Comparison of ENCODE assay signal across 26 cellular contexts in the genomic region with DNA sequence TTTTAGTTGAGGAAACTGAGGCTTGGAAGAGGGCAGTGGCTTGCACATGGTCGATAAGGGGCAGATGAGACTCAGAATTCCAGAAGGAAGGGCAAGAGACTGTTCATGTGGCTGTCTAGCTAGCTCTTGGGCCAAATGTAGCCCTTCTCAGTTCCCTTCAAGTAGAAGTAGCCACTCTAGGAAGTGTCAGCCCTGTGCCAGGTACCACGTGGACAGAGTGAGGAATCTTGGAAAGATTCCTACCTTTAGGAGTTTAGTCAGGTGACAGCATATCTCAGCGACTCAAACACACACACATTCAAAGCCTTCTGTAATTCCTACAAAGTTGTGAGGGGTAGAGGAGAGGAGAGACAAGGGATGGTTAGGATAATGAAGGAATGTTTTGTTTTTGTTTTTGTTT. TPM values are rescaled to one million over a fixed set of nuclear protein-coding genes. Genes with fewer than 3 reads are reported as not detected.
DNase-seq lines count a peak whose midpoint lies in the region; ATAC-seq and TF ChIP-seq lines count a peak whose summit lies in the region.
"Had no signal": no experiment of that assay in that cellular context is flagged by ENCODE, and none has a peak within 500 bp of the region (broad histone marks: within the 10 kb centered on the region; RNA-seq: fewer than 3 reads in every experiment).

No MANE protein-coding gene starts in this region.

- H3K27ac ChIP-seq in C4-2B (peak overlapping the region; percentile 34), osteoblast (ENCODE audit: low read depth, low read length) (no peak overlapping the region), MM.1S (ENCODE audit: low read length) (no peak overlapping the region)
- H3K27ac ChIP-seq: adrenal gland had no signal

- H3K27me3 ChIP-seq in osteoblast (ENCODE audit: insufficient read depth, low read length) (no peaks in the 10 kb centered on the region), MM.1S (replicated peaks; ENCODE audit: insufficient read depth, low read length) (no peaks in the 10 kb centered on the region)
- H3K27me3 ChIP-seq: adrenal gland, Peyer's patch had no signal

- no peak overlapping the region for H2AFZ ChIP-seq in osteoblast (ENCODE audit: low read length)
- no peak overlapping the region for H2AFZ ChIP-seq in MM.1S (ENCODE audit: low read length)

- no peak overlapping the region for H3K9ac ChIP-seq in MM.1S (ENCODE audit: low read length)

- peak overlapping the region; percentile 45 for H3K27ac Mint-ChIP-seq in T-helper 1 cell treated with Interleukin-12 subunit alpha and Interleukin-12 subunit beta and Interleukin-4 antibody, amounts not matched to agents 30 μg/mL and 1 μg/mL, for 36 hours
- H3K27ac Mint-ChIP-seq in activated naive CD8-positive, alpha-beta T cell treated with anti-CD3 and anti-CD28 coated beads, Interleukin-2, amount 10 ng/mL, durations not matched to agents 7 days and 5 days, result no peak overlapping the region
- no peak overlapping the region for H3K27ac Mint-ChIP-seq in HFFc6
- H3K27ac Mint-ChIP-seq: activated B cell treated with CpG ODN at 0.5 μM for 24 hours; dendritic cell treated with granulocyte-macrophage colony-stimulating factor and Interleukin-4, amounts not matched to agents 40 ng/mL and 50 ng/mL, for 4 days; stimulated activated memory B cell treated with anti-CD40 and anti-IgM and Interleukin-4, amounts not matched to agents 10 μg/mL and 1 μg/mL and 100 μg/mL, for 72 hours had no signal

- TF ChIP-seq CTCF in C4-2B (conservative IDR thresholded peaks at IDR 0.05), result no peak
- TF ChIP-seq CTCF in osteoblast (IDR thresholded peaks at IDR 0.05; ENCODE audit: extremely low read depth, low read depth, low read length), result no peak
- no peak for TF ChIP-seq CTCF in HFFc6 (IDR thresholded peaks at IDR 0.05)
- TF ChIP-seq CTCF in MM.1S (IDR thresholded peaks at IDR 0.05; ENCODE audit: low read length), result no peak

- H3K4me1 Mint-ChIP-seq in T-helper 1 cell treated with Interleukin-12 subunit alpha and Interleukin-12 subunit beta and Interleukin-4 antibody, amounts not matched to agents 30 μg/mL and 1 μg/mL, for 36 hours (ENCODE audit: low read depth), result peaks cover 19% of the 10 kb centered on the region
- H3K4me1 Mint-ChIP-seq in activated naive CD8-positive, alpha-beta T cell treated with anti-CD3 and anti-CD28 coated beads, Interleukin-2, amount 10 ng/mL, durations not matched to agents 7 days and 5 days, result peaks cover 15% of the 10 kb centered on the region
- H3K4me1 Mint-ChIP-seq in HFFc6 (ENCODE audit: low read depth), result no peaks in the 10 kb centered on the region
- H3K4me1 Mint-ChIP-seq: activated B cell treated with CpG ODN at 0.5 μM for 24 hours; immature natural killer cell; neural crest cell; stimulated activated memory B cell treated with anti-CD40 and anti-IgM and Interleukin-4, amounts not matched to agents 10 μg/mL and 1 μg/mL and 100 μg/mL, for 72 hours had no signal

- no peak for ATAC-seq in activated naive CD8-positive, alpha-beta T cell treated with anti-CD3 and anti-CD28 coated beads, Interleukin-2, amount 10 ng/mL, durations not matched to agents 7 days and 5 days (ENCODE audit: low read depth)
- ATAC-seq: left lobe of liver; stimulated activated memory B cell treated with anti-CD40 and anti-IgM and Interleukin-4, amounts not matched to agents 10 μg/mL and 1 μg/mL and 100 μg/mL, for 72 hours had no signal

- H3K27me3 Mint-ChIP-seq in T-helper 1 cell treated with Interleukin-12 subunit alpha and Interleukin-12 subunit beta and Interleukin-4 antibody, amounts not matched to agents 30 μg/mL and 1 μg/mL, for 36 hours (ENCODE audit: low read depth), result no peaks in the 10 kb centered on the region
- H3K27me3 Mint-ChIP-seq in activated naive CD8-positive, alpha-beta T cell treated with anti-CD3 and anti-CD28 coated beads, Interleukin-2, amount 10 ng/mL, durations not matched to agents 7 days and 5 days, result no peaks in the 10 kb centered on the region
- peaks cover 1% of the 10 kb centered on the region; the same call in 1 of the 2 replicates for H3K27me3 Mint-ChIP-seq in HFFc6 (ENCODE audit: insufficient read depth)
- H3K27me3 Mint-ChIP-seq: activated B cell treated with CpG ODN at 0.5 μM for 24 hours; dendritic cell treated with granulocyte-macrophage colony-stimulating factor and Interleukin-4, amounts not matched to agents 40 ng/mL and 50 ng/mL, for 4 days; stimulated activated memory B cell treated with anti-CD40 and anti-IgM and Interleukin-4, amounts not matched to agents 10 μg/mL and 1 μg/mL and 100 μg/mL, for 72 hours had no signal

- peaks cover 49% of the 10 kb centered on the region for H3K36me3 Mint-ChIP-seq in T-helper 1 cell treated with Interleukin-12 subunit alpha and Interleukin-12 subunit beta and Interleukin-4 antibody, amounts not matched to agents 30 μg/mL and 1 μg/mL, for 36 hours (ENCODE audit: low read depth)
- peaks cover 31% of the 10 kb centered on the region for H3K36me3 Mint-ChIP-seq in activated naive CD8-positive, alpha-beta T cell treated with anti-CD3 and anti-CD28 coated beads, Interleukin-2, amount 10 ng/mL, durations not matched to agents 7 days and 5 days
- H3K36me3 Mint-ChIP-seq in HFFc6 (ENCODE audit: low read depth), result peaks cover 5% of the 10 kb centered on the region; the same call in 1 of the 2 replicates

- no peak overlapping the region for H3K4me3 ChIP-seq in osteoblast (ENCODE audit: insufficient read depth, low read length)
- H3K4me3 ChIP-seq in MM.1S (ENCODE audit: low read length), result no peak overlapping the region
- H3K4me3 ChIP-seq: adrenal gland, Peyer's patch, skin epidermis had no signal

- H3F3A ChIP-seq in MM.1S (ENCODE audit: insufficient read depth, low read length), result no peaks in the 10 kb centered on the region

- no peaks in the 10 kb centered on the region for H3K9me2 ChIP-seq in MM.1S (replicated peaks; ENCODE audit: insufficient read depth, low read length)

- H3K4me2 ChIP-seq in osteoblast (ENCODE audit: insufficient read depth, low read length) (no peak overlapping the region), MM.1S (ENCODE audit: low read depth, low read length) (no peak overlapping the region)

- H3K79me2 ChIP-seq in osteoblast (ENCODE audit: insufficient read depth, low read length) (no peaks in the 10 kb centered on the region), MM.1S (ENCODE audit: low read length) (no peaks in the 10 kb centered on the region)

- H4K20me1 ChIP-seq in osteoblast (ENCODE audit: insufficient read depth, low read length) (no peaks in the 10 kb centered on the region), MM.1S (ENCODE audit: insufficient read depth, low read length) (no peaks in the 10 kb centered on the region)

- DNase-seq in T-helper 1 cell (no peak), osteoblast (ENCODE audit: insufficient read length, low spot score, missing footprints) (peak; percentile 85), HFFc6 (no peak), NCI-H446 (lab: John Stamatoyannopoulos, UW) (no peak), MM.1S (no peak)
- DNase-seq in activated naive CD8-positive, alpha-beta T cell treated with anti-CD3 and anti-CD28 coated beads, Interleukin-2, amount 10 ng/mL, durations not matched to agents 7 days and 5 days, result no peak
- DNase-seq: 8988T; activated B cell treated with CpG ODN at 0.5 μM for 24 hours; activated T-cell treated with anti-CD3 and anti-CD28 coated beads, Interleukin-2, amount 50 U/mL, for 48 hours; adrenal gland; AML-193; EL; HCEC 1CT; immature natural killer cell; NCI-H1417 treated with DMSO at 0.1 percent for 48 hours; NCI-H524 treated with DMSO at 0.1 percent for 48 hours; stimulated activated CD4-positive, alpha-beta T cell treated with anti-CD3 and anti-CD28 coated beads, Interleukin-2, amount 100 ng/mL, for 24 hours; T1000 had no signal

- no peaks in the 10 kb centered on the region for H3K9me3 ChIP-seq in osteoblast (ENCODE audit: low read depth, low read length)
- H3K9me3 ChIP-seq in MM.1S (replicated peaks; ENCODE audit: insufficient read depth, low read length), result no peaks in the 10 kb centered on the region
- H3K9me3 ChIP-seq: adrenal gland, Peyer's patch had no signal

- peaks cover 59% of the 10 kb centered on the region for H3K36me3 ChIP-seq in osteoblast (ENCODE audit: insufficient read depth, low read length)
- peaks cover 4% of the 10 kb centered on the region; the same call in 1 of the 2 replicates for H3K36me3 ChIP-seq in MM.1S (replicated peaks; ENCODE audit: insufficient read depth, low read length)

- no peaks in the 10 kb centered on the region for H3K9me3 Mint-ChIP-seq in T-helper 1 cell treated with Interleukin-12 subunit alpha and Interleukin-12 subunit beta and Interleukin-4 antibody, amounts not matched to agents 30 μg/mL and 1 μg/mL, for 36 hours
- no peaks in the 10 kb centered on the region for H3K9me3 Mint-ChIP-seq in activated naive CD8-positive, alpha-beta T cell treated with anti-CD3 and anti-CD28 coated beads, Interleukin-2, amount 10 ng/mL, durations not matched to agents 7 days and 5 days
- no peaks in the 10 kb centered on the region for H3K9me3 Mint-ChIP-seq in HFFc6
- H3K9me3 Mint-ChIP-seq: activated B cell treated with CpG ODN at 0.5 μM for 24 hours; dendritic cell treated with granulocyte-macrophage colony-stimulating factor and Interleukin-4, amounts not matched to agents 40 ng/mL and 50 ng/mL, for 4 days; immature natural killer cell; neural crest cell; stimulated activated memory B cell treated with anti-CD40 and anti-IgM and Interleukin-4, amounts not matched to agents 10 μg/mL and 1 μg/mL and 100 μg/mL, for 72 hours had no signal

- POLR2A ChIA-PET in activated naive CD8-positive, alpha-beta T cell treated with anti-CD3 and anti-CD28 coated beads, Interleukin-2, amount 10 ng/mL, durations not matched to agents 7 days and 5 days (lab: Charles Lee), result interaction anchor here (2.3 to 2.4 kb wide), 2 partner anchors 17 to 62 kb away, joined by 10 to 18 read pairs; a partner anchor contains a TSS

- H3K4me1 ChIP-seq in osteoblast (ENCODE audit: insufficient read depth, low read length) (no peaks in the 10 kb centered on the region), MM.1S (ENCODE audit: low read length) (no peaks in the 10 kb centered on the region)
- H3K4me1 ChIP-seq: adrenal gland had no signal

- no peak overlapping the region for H3K4me3 Mint-ChIP-seq in T-helper 1 cell treated with Interleukin-12 subunit alpha and Interleukin-12 subunit beta and Interleukin-4 antibody, amounts not matched to agents 30 μg/mL and 1 μg/mL, for 36 hours
- H3K4me3 Mint-ChIP-seq in activated naive CD8-positive, alpha-beta T cell treated with anti-CD3 and anti-CD28 coated beads, Interleukin-2, amount 10 ng/mL, durations not matched to agents 7 days and 5 days, result peak overlapping the region; percentile 37
- H3K4me3 Mint-ChIP-seq in HFFc6, result no peak overlapping the region
- H3K4me3 Mint-ChIP-seq: activated B cell treated with CpG ODN at 0.5 μM for 24 hours; dendritic cell treated with granulocyte-macrophage colony-stimulating factor and Interleukin-4, amounts not matched to agents 40 ng/mL and 50 ng/mL, for 4 days; immature natural killer cell; neural crest cell; stimulated activated memory B cell treated with anti-CD40 and anti-IgM and Interleukin-4, amounts not matched to agents 10 μg/mL and 1 μg/mL and 100 μg/mL, for 72 hours had no signal

RNA-seq across cellular contexts. Expression of a gene that starts 18.3 kb away (rescaled TPM):
- total RNA-seq in activated naive CD8-positive, alpha-beta T cell treated with anti-CD3 and anti-CD28 coated beads, Interleukin-2, amount 10 ng/mL, durations not matched to agents 7 days and 5 days, result 100 to 1,000 TPM; 110 to 125 TPM
- total RNA-seq in osteoblast, result 31.5 and 40.1 TPM in 2 replicates
- 10 to 100 TPM in 1 of 6 experiments, 1 to 10 TPM in 5; 8.3 to 11.3 (median 8.9) TPM for total RNA-seq in HFFc6 (2021; fragmentation: NEBNext Ultra II Directional; extraction: Animal tissue kit (Norgen Biotek cat#: 25700))
